Comparison of ENCODE assay signal across 8 cellular contexts in the genomic region with DNA sequence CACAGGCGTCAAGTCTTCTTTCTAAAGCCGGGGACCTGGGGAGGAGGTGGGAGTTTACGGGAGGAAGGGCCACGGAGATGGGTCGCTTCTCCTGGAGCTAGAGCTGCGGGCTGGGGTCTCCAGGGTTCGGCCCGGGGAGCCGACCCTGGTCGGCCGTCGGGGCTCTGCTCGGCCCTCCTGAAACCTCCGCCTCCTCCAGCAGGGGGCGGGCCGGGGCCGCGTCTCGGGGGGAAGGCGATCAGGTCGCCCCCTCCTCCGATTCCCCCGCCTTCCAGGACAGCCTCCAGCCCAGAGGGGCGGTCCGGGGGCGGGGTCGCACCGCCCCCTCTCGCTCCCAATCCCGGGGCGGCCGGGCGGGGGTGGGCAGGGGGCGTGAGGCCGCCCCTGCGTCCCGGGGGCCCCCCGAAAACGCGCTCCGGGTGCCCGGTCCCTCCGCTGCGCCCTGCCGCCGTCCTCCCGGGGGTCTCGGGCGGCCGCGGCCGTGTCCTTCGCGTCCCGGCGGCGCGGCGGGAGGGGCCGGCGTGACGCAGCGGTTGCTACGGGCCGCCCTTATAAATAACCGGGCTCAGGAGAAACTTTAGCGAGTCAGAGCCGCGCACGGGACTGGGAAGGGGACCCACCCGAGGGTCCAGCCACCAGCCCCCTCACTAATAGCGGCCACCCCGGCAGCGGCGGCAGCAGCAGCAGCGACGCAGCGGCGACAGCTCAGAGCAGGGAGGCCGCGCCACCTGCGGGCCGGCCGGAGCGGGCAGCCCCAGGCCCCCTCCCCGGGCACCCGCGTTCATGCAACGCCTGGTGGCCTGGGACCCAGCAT. TPM values are rescaled to one million over a fixed set of nuclear protein-coding genes. Genes with fewer than 3 reads are reported as not detected.
A peak's percentile ranks its signal among the peaks of the same experiment; 100 is the strongest.
DNase-seq lines count a peak whose midpoint lies in the region; ATAC-seq and TF ChIP-seq lines count a peak whose summit lies in the region.

A gene (plus strand): TSS at position 580 of the 814 bp plus-strand sequence. CDS start 204 bp downstream, at position 784.

- peak in 1 of 3 donors; percentile 28 for TF ChIP-seq CTCF in lower leg skin (IDR thresholded peaks at IDR 0.05)

- H3K4me3 ChIP-seq in lower leg skin (ENCODE audit: low read depth, poor library complexity, severe bottlenecking): peak within 1 kb of the TSS; percentile 89

- WGBS in lower leg skin, 2 donors: 3% methylated on average over 17 to 24 of the region's 89 CpGs

- intact Hi-C loops in lower leg skin (cut with DNase I; ENCODE audit: low total_unique reads): loop anchor here (10.0 kb wide), 1 partner anchor 154 kb away; no protein-coding TSS in a partner anchor

- TF ChIP-seq POLR2A in lower leg skin (IDR thresholded peaks at IDR 0.05): peak in 1 of 2 donors; percentile 99

- peak; percentile 26 for ATAC-seq in HG03139 (IDR thresholded peaks at IDR 0.05; ENCODE audit: unreplicated experiment)

- DNase-seq in NCI-H524 (lab: John Stamatoyannopoulos, UW) (peak; percentile 63 to 78), NCI-H524 treated with DMSO at 0.1 percent for 48 hours (lab: John Stamatoyannopoulos, UW) (no peak), NCI-H748 (lab: John Stamatoyannopoulos, UW; ENCODE audit: unreplicated experiment) (peak; percentile 78), dermis microvascular lymphatic vessel endothelial cell (ENCODE audit: low read depth in 2 of 2) (peak; percentile 74 to 88), lower leg skin (ENCODE audit: low spot score in 2 of 2) (peak; percentile 91 to 99)
- peak; percentile 85 to 86 for DNase-seq in activated CD4-positive, alpha-beta T cell treated with anti-CD3 and anti-CD28 coated beads, Interleukin-2, amount 50 U/mL, for 48 hours
- DNase-seq in stimulated activated CD4-positive, alpha-beta T cell treated with anti-CD3 and anti-CD28 coated beads, TNF-alpha, amount 100 ng/mL, for 1 hour (ENCODE audit: low read depth in 3 of 3, low spot score in 1 of 3): peak; percentile 57 to 74 (median 70)

RNA-seq across cellular contexts. Expression of the gene that starts here (rescaled TPM):
- total RNA-seq in dermis microvascular lymphatic vessel endothelial cell (12.6 and 23.5 TPM in 2 replicates), lower leg skin (100 to 1,000 TPM; 154 to 221 (median 195) TPM)
